8 cellular contexts compared by ENCODE assay signal in the genomic region with DNA sequence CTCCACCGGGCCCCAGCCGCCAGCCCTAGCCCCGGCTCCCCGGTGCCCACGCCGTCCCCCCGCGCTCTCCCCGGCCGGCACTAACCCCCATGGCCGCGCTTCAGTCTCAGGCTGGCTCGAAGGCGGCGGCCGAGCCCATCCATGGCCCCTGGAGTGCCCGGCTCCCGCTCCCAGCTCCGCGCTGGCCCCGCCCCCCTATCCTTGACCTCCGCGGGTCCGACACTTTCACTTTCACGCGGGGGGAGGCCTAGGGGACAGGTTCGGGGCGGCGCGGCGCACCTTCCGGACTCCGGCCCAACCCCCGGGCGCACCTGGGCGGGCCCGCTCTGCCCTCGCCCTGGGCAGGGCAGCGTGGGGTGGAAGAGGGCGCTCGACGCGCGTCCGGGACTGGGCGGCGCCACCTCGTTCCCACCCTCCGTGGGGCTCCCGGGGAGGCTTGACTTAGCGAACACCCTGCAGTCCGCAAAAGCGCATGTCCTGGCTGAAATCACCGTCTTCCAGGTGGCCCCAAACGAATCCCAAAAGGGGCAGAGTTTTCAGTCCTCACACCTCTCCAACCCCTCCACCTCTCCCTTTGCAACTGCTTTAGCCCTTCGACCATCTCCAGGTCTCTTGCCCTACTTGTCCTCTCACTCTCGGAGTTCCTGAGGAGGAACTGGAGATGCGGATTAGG. TPM values are rescaled to one million over a fixed set of nuclear protein-coding genes. Genes with fewer than 3 reads are reported as not detected.
DNase-seq lines count a peak whose midpoint lies in the region; ATAC-seq, FAIRE-seq and TF ChIP-seq lines count a peak whose summit lies in the region.

No MANE protein-coding gene starts in this region.

- H3K36me3 ChIP-seq in SJSA1 = no peaks in the 10 kb centered on the region

- no peak for TF ChIP-seq POLR2A in H54 (IDR thresholded peaks at IDR 0.05; ENCODE audit: low read depth, low read length)

- peak overlapping the region; percentile 35 for H3K4me3 ChIP-seq in SJSA1

- no peak for FAIRE-seq in H54 (lab: Jason Lieb, UNC)

- H3K9me3 ChIP-seq in SJSA1 (replicated peaks) = no peaks in the 10 kb centered on the region

- 2% methylated on average over 52 to 58 of the region's 58 CpGs for WGBS in adipose tissue, 3 donors

- H3K27me3 ChIP-seq in SJSA1 (replicated peaks) = peaks cover 35% of the 10 kb centered on the region

- DNase-seq in ACHN (peak; percentile 53), SJSA1 (ENCODE audit: low read depth in 1 of 2, low spot score in 2 of 2) (no peak), kidney tubule cell (ENCODE audit: low spot score) (peak; percentile 68), H54 (ENCODE audit: insufficient read length, low spot score) (no peak)
- DNase-seq in stimulated activated CD8-positive, alpha-beta memory T cell treated with anti-CD3 and anti-CD28 coated beads, Interleukin-15, amount 100 ng/mL, for 1 hour (ENCODE audit: low read depth) = peak; percentile 51

- in situ Hi-C loops in ACHN (cut with HindIII; ENCODE audit: low pct_ligation_motif_present, low pct_unique_long_range_greater_than_20kb, low sequenced_read_pairs) = no loop called here

- H3K27ac ChIP-seq in SJSA1 (no peak overlapping the region), adipose tissue (ENCODE audit: low read depth, low read length) (peak overlapping the region; percentile 58)

- peaks cover 12% of the 10 kb centered on the region for H3K4me1 ChIP-seq in SJSA1 (replicated peaks)

- ATAC-seq in GM18868 (IDR thresholded peaks at IDR 0.05; ENCODE audit: unreplicated experiment) = peak; percentile 72
- peak; percentile 66 for ATAC-seq in HG03066 (IDR thresholded peaks at IDR 0.05; ENCODE audit: low read depth, unreplicated experiment)

RNA-seq across cellular contexts. Expression of gene DENND2D, which starts 3.9 kb away (rescaled TPM):
- total RNA-seq in SJSA1 (2014; rRNA removed; shearing (Covaris generic)) = not detected in 2 replicates
- 10 to 100 TPM in 2 of 3 donors, 1 to 10 TPM in 1; 9.6 to 23.1 (median 19.6) TPM for polyA plus RNA-seq in adipose tissue

RNA-seq across cellular contexts. Expression of gene CHI3L2, which starts 23.2 kb away (rescaled TPM):
- not detected in 2 replicates for total RNA-seq in SJSA1 (2014; rRNA removed; shearing (Covaris generic))
- 10 to 100 TPM in 2 of 3 donors, 1 to 10 TPM in 1; 1.0 to 20.5 (median 16.9) TPM for polyA plus RNA-seq in adipose tissue

Comparison
In these comparisons a context has a peak if more than half of its experiments do, and no peak if none do; other contexts are left out.
1. DNase-seq: peak in ACHN (single experiment), kidney tubule cell (single experiment) and stimulated activated CD8-positive, alpha-beta memory T cell treated with anti-CD3 and anti-CD28 coated beads, Interleukin-15, amount 100 ng/mL, for 1 hour (single experiment); none in SJSA1 (0 of 2) and H54 (single experiment).